ENCODE assay signal across 1 cellular context in the genomic region with DNA sequence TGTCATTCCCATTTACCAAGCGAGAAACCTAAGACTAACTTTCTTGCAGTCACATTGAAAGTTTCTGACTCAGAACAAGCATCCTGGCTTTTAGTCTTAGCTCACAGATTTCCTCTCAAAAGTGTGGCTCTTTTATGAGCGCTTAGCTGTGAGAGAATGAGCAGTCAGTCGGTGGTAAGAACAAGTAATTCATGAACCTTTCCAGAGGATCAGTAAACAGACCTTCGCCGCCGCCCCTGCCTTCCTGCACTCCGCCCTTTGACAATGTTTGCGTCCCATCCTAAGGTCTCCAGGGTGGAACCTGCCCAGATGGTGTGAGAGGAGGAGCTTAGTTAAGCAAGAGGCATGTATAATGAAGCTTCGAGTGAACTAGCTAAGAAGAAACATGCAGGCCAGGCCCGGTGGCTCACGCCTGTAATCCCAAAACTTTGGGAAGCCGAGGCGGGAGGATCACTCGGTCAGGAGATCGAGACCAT.
TF ChIP-seq lines count a peak whose summit lies in the region.

No MANE protein-coding gene starts in this region.

TF ChIP-seq in HepG2, 621 proteins besides CTCF, POLR2A, EP300 and RAD21 (continued from another document and continues in another):
- TF ChIP-seq, protein P1, sequence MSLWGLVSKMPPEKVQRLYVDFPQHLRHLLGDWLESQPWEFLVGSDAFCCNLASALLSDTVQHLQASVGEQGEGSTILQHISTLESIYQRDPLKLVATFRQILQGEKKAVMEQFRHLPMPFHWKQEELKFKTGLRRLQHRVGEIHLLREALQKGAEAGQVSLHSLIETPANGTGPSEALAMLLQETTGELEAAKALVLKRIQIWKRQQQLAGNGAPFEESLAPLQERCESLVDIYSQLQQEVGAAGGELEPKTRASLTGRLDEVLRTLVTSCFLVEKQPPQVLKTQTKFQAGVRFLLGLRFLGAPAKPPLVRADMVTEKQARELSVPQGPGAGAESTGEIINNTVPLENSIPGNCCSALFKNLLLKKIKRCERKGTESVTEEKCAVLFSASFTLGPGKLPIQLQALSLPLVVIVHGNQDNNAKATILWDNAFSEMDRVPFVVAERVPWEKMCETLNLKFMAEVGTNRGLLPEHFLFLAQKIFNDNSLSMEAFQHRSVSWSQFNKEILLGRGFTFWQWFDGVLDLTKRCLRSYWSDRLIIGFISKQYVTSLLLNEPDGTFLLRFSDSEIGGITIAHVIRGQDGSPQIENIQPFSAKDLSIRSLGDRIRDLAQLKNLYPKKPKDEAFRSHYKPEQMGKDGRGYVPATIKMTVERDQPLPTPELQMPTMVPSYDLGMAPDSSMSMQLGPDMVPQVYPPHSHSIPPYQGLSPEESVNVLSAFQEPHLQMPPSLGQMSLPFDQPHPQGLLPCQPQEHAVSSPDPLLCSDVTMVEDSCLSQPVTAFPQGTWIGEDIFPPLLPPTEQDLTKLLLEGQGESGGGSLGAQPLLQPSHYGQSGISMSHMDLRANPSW (CRISPR knock-in tag; IDR thresholded peaks at IDR 0.05; ENCODE audit: borderline replicate concordance), result 0 out of 2 replicates have a peak, but pooled peaks have one; percentile 21
- TF ChIP-seq CEBPG (CRISPR knock-in tag; IDR thresholded peaks at IDR 0.05) (peak; percentile 77), SMARCE1 (IDR thresholded peaks at IDR 0.05; ENCODE audit: borderline replicate concordance) (no peak), XRCC5 (optimal IDR thresholded peaks at IDR 0.05; ENCODE audit: low read length) (peak; percentile 41), RAD51 (IDR thresholded peaks at IDR 0.05; ENCODE audit: borderline replicate concordance) (no peak), TSC22D2 (CRISPR knock-in tag; IDR thresholded peaks at IDR 0.05; ENCODE audit: borderline replicate concordance) (no peak), ZNF558 (CRISPR knock-in tag; IDR thresholded peaks at IDR 0.05; ENCODE audit: borderline replicate concordance) (no peak), ZEB1 (IDR thresholded peaks at IDR 0.05; ENCODE audit: insufficient replicate concordance, low read depth) (no peak), ZNF24 (IDR thresholded peaks at IDR 0.05) (no peak), HES4 (CRISPR knock-in tag; IDR thresholded peaks at IDR 0.05; ENCODE audit: borderline replicate concordance) (no peak), ZNF546 (CRISPR knock-in tag; conservative IDR thresholded peaks at IDR 0.05) (no peak), ATF7 (IDR thresholded peaks at IDR 0.05) (no peak), ATF7 (CRISPR knock-in tag; IDR thresholded peaks at IDR 0.05) (peak; percentile 63; the same call in 1 of the 2 replicates), HMG20A (CRISPR knock-in tag; IDR thresholded peaks at IDR 0.05; ENCODE audit: borderline replicate concordance) (peak; percentile 63; the same call in 1 of the 2 replicates), SP140L (CRISPR knock-in tag; IDR thresholded peaks at IDR 0.05; ENCODE audit: borderline replicate concordance) (no peak), GPBP1L1 (CRISPR knock-in tag; IDR thresholded peaks at IDR 0.05) (no peak), AGO1 (IDR thresholded peaks at IDR 0.05; ENCODE audit: low read depth, low read length, poor library complexity, severe bottlenecking) (no peak), ZBTB46 (CRISPR knock-in tag; IDR thresholded peaks at IDR 0.05; ENCODE audit: borderline replicate concordance) (no peak), TRIM22 (IDR thresholded peaks at IDR 0.05) (no peak), EHMT2 (IDR thresholded peaks at IDR 0.05; ENCODE audit: borderline replicate concordance, low read depth, low read length) (no peak), SIX1 (CRISPR knock-in tag; IDR thresholded peaks at IDR 0.05; ENCODE audit: borderline replicate concordance) (no peak), AHR (CRISPR knock-in tag; IDR thresholded peaks at IDR 0.05) (no peak), HOXD1 (CRISPR knock-in tag; IDR thresholded peaks at IDR 0.05) (no peak), SMARCC2 (IDR thresholded peaks at IDR 0.05) (no peak), FUBP1 (CRISPR knock-in tag; IDR thresholded peaks at IDR 0.05; ENCODE audit: borderline replicate concordance) (no peak), KDM4B (CRISPR knock-in tag; IDR thresholded peaks at IDR 0.05) (no peak), KLF11 (CRISPR knock-in tag; IDR thresholded peaks at IDR 0.05) (no peak), GMEB1 (CRISPR knock-in tag; IDR thresholded peaks at IDR 0.05; ENCODE audit: borderline replicate concordance) (no peak; the same call in 1 of the 2 replicates), NFE2L1 (CRISPR knock-in tag; IDR thresholded peaks at IDR 0.05; ENCODE audit: borderline replicate concordance) (no peak), CREM (IDR thresholded peaks at IDR 0.05) (peak; percentile 29), CREM (CRISPR knock-in tag; IDR thresholded peaks at IDR 0.05) (no peak), FOXC1 (CRISPR knock-in tag; IDR thresholded peaks at IDR 0.05; ENCODE audit: borderline replicate concordance) (0 out of 2 replicates have a peak, but pooled peaks have one; percentile 43)
- TF ChIP-seq, protein P2, sequence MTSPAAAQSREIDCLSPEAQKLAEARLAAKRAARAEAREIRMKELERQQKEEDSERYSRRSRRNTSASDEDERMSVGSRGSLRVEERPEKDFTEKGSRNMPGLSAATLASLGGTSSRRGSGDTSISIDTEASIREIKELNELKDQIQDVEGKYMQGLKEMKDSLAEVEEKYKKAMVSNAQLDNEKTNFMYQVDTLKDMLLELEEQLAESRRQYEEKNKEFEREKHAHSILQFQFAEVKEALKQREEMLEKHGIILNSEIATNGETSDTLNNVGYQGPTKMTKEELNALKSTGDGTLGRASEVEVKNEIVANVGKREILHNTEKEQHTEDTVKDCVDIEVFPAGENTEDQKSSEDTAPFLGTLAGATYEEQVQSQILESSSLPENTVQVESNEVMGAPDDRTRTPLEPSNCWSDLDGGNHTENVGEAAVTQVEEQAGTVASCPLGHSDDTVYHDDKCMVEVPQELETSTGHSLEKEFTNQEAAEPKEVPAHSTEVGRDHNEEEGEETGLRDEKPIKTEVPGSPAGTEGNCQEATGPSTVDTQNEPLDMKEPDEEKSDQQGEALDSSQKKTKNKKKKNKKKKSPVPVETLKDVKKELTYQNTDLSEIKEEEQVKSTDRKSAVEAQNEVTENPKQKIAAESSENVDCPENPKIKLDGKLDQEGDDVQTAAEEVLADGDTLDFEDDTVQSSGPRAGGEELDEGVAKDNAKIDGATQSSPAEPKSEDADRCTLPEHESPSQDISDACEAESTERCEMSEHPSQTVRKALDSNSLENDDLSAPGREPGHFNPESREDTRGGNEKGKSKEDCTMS (CRISPR knock-in tag; conservative IDR thresholded peaks at IDR 0.05), result no peak
- TF ChIP-seq, protein P3, sequence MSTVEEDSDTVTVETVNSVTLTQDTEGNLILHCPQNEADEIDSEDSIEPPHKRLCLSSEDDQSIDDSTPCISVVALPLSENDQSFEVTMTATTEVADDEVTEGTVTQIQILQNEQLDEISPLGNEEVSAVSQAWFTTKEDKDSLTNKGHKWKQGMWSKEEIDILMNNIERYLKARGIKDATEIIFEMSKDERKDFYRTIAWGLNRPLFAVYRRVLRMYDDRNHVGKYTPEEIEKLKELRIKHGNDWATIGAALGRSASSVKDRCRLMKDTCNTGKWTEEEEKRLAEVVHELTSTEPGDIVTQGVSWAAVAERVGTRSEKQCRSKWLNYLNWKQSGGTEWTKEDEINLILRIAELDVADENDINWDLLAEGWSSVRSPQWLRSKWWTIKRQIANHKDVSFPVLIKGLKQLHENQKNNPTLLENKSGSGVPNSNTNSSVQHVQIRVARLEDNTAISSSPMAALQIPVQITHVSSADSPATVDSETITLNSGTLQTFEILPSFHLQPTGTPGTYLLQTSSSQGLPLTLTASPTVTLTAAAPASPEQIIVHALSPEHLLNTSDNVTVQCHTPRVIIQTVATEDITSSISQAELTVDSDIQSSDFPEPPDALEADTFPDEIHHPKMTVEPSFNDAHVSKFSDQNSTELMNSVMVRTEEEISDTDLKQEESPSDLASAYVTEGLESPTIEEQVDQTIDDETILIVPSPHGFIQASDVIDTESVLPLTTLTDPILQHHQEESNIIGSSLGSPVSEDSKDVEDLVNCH (CRISPR knock-in tag; IDR thresholded peaks at IDR 0.05), result no peak
- TF ChIP-seq, protein P4, sequence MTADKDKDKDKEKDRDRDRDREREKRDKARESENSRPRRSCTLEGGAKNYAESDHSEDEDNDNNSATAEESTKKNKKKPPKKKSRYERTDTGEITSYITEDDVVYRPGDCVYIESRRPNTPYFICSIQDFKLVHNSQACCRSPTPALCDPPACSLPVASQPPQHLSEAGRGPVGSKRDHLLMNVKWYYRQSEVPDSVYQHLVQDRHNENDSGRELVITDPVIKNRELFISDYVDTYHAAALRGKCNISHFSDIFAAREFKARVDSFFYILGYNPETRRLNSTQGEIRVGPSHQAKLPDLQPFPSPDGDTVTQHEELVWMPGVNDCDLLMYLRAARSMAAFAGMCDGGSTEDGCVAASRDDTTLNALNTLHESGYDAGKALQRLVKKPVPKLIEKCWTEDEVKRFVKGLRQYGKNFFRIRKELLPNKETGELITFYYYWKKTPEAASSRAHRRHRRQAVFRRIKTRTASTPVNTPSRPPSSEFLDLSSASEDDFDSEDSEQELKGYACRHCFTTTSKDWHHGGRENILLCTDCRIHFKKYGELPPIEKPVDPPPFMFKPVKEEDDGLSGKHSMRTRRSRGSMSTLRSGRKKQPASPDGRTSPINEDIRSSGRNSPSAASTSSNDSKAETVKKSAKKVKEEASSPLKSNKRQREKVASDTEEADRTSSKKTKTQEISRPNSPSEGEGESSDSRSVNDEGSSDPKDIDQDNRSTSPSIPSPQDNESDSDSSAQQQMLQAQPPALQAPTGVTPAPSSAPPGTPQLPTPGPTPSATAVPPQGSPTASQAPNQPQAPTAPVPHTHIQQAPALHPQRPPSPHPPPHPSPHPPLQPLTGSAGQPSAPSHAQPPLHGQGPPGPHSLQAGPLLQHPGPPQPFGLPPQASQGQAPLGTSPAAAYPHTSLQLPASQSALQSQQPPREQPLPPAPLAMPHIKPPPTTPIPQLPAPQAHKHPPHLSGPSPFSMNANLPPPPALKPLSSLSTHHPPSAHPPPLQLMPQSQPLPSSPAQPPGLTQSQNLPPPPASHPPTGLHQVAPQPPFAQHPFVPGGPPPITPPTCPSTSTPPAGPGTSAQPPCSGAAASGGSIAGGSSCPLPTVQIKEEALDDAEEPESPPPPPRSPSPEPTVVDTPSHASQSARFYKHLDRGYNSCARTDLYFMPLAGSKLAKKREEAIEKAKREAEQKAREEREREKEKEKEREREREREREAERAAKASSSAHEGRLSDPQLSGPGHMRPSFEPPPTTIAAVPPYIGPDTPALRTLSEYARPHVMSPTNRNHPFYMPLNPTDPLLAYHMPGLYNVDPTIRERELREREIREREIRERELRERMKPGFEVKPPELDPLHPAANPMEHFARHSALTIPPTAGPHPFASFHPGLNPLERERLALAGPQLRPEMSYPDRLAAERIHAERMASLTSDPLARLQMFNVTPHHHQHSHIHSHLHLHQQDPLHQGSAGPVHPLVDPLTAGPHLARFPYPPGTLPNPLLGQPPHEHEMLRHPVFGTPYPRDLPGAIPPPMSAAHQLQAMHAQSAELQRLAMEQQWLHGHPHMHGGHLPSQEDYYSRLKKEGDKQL (CRISPR knock-in tag; IDR thresholded peaks at IDR 0.05; ENCODE audit: low read depth), result no peak; the same call in 1 of the 2 replicates
